Comparison of ENCODE assay signal across 1 cellular context in the genomic region with DNA sequence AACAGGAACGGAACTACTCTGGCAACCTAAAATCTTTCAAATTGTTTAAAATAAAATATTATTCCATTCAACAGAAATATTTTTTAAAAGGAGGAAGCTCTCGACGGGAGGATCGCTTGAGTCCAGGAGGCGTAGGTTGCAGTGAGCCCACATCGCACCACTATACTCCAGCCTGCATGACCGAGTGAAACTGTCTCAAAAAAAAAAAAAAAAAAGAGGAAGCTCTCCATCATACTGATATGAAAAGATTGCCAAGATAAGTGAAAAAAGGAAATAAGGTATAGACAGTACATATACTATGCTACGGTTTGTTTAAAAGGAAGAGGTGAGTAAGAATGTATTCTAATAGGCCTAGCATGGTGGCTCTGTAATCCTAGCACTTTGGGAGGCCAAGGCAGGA.
TF ChIP-seq lines count a peak whose summit lies in the region.

No MANE protein-coding gene starts in this region.

TF ChIP-seq in GM12878, 131 proteins besides CTCF, POLR2A, EP300 and RAD21 (continued from another document):
- TF ChIP-seq CHD1 (IDR thresholded peaks at IDR 0.05; ENCODE audit: low read depth, low read length), result no peak
- TF ChIP-seq, protein P1, sequence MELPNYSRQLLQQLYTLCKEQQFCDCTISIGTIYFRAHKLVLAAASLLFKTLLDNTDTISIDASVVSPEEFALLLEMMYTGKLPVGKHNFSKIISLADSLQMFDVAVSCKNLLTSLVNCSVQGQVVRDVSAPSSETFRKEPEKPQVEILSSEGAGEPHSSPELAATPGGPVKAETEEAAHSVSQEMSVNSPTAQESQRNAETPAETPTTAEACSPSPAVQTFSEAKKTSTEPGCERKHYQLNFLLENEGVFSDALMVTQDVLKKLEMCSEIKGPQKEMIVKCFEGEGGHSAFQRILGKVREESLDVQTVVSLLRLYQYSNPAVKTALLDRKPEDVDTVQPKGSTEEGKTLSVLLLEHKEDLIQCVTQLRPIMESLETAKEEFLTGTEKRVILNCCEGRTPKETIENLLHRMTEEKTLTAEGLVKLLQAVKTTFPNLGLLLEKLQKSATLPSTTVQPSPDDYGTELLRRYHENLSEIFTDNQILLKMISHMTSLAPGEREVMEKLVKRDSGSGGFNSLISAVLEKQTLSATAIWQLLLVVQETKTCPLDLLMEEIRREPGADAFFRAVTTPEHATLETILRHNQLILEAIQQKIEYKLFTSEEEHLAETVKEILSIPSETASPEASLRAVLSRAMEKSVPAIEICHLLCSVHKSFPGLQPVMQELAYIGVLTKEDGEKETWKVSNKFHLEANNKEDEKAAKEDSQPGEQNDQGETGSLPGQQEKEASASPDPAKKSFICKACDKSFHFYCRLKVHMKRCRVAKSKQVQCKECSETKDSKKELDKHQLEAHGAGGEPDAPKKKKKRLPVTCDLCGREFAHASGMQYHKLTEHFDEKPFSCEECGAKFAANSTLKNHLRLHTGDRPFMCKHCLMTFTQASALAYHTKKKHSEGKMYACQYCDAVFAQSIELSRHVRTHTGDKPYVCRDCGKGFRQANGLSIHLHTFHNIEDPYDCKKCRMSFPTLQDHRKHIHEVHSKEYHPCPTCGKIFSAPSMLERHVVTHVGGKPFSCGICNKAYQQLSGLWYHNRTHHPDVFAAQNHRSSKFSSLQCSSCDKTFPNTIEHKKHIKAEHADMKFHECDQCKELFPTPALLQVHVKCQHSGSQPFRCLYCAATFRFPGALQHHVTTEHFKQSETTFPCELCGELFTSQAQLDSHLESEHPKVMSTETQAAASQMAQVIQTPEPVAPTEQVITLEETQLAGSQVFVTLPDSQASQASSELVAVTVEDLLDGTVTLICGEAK (IDR thresholded peaks at IDR 0.05; ENCODE audit: borderline replicate concordance), result no peak
- peak in 1 of 2 experiments; percentile 39; a peak in 1 of 4 replicates for TF ChIP-seq IKZF2 (IDR thresholded peaks at IDR 0.05)
- TF ChIP-seq, protein P2, sequence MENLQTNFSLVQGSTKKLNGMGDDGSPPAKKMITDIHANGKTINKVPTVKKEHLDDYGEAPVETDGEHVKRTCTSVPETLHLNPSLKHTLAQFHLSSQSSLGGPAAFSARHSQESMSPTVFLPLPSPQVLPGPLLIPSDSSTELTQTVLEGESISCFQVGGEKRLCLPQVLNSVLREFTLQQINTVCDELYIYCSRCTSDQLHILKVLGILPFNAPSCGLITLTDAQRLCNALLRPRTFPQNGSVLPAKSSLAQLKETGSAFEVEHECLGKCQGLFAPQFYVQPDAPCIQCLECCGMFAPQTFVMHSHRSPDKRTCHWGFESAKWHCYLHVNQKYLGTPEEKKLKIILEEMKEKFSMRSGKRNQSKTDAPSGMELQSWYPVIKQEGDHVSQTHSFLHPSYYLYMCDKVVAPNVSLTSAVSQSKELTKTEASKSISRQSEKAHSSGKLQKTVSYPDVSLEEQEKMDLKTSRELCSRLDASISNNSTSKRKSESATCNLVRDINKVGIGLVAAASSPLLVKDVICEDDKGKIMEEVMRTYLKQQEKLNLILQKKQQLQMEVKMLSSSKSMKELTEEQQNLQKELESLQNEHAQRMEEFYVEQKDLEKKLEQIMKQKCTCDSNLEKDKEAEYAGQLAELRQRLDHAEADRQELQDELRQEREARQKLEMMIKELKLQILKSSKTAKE (IDR thresholded peaks at IDR 0.05; ENCODE audit: low read depth, poor library complexity, severe bottlenecking), result no peak
- 0 out of 2 replicates have a peak, but pooled peaks have one; percentile 23 for TF ChIP-seq NBN (IDR thresholded peaks at IDR 0.05)
- no peak for TF ChIP-seq RBBP5 (conservative IDR thresholded peaks at IDR 0.05)
- no peak for TF ChIP-seq BMI1 (IDR thresholded peaks at IDR 0.05; ENCODE audit: borderline replicate concordance)
- no peak for TF ChIP-seq NRF1 (conservative IDR thresholded peaks at IDR 0.05; ENCODE audit: low read depth, low read length)
- peak; percentile 87 for TF ChIP-seq ZNF384 (IDR thresholded peaks at IDR 0.05; ENCODE audit: borderline replicate concordance, low read depth, low read length)
- no peak for TF ChIP-seq BACH1 (IDR thresholded peaks at IDR 0.05; ENCODE audit: borderline replicate concordance)
